In the genomic region with DNA sequence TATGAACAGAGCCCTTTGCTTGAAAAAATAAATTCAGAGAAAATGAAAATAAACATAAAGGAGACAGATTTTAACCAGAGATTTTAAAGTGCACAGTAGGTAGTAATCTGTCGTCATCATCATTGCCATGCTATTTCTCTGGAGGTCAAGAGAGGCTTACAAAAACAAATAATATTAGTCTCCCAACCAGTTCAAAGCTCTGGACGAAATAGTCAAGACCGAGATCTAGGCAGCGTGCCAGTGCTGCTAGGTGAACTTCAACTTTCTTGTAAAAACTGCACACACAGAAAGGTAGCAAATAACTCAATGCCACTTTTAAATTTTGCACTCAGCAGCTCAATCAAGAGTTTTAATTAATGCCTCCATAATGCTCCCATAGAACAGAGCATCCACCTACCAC, we compare ENCODE assay signal across 16 cellular contexts.
DNase-seq lines count a peak whose midpoint lies in the region; ATAC-seq and TF ChIP-seq lines count a peak whose summit lies in the region.
"Had no signal": no experiment of that assay in that cellular context is flagged by ENCODE, and none has a peak within 500 bp of the region (broad histone marks: within the 10 kb centered on the region; RNA-seq: fewer than 3 reads in every experiment).

No MANE protein-coding gene starts in this region.

- ATAC-seq in upper lobe of right lung = peak; percentile 24
- ATAC-seq: GM23338 had no signal

- no peaks in the 10 kb centered on the region for H3K9me3 ChIP-seq in esophagus muscularis mucosa
- no peaks in the 10 kb centered on the region for H3K9me3 ChIP-seq in upper lobe of right lung

- TF ChIP-seq POLR2A in esophagus muscularis mucosa (IDR thresholded peaks at IDR 0.05; ENCODE audit: low read depth) = no peak

- no peak for TF ChIP-seq EP300 in esophagus muscularis mucosa (IDR thresholded peaks at IDR 0.05)

- H3K4me1 ChIP-seq in esophagus muscularis mucosa (no peaks in the 10 kb centered on the region), upper lobe of right lung (no peaks in the 10 kb centered on the region)

- 19% methylated on average over 4 of the region's 4 CpGs for WGBS in esophagus muscularis mucosa

- peak; percentile 25 for DNase-seq in RPMI8226
- peak; percentile 24 for DNase-seq in esophagus muscularis mucosa (ENCODE audit: extremely low spot score)
- DNase-seq in medulla oblongata (ENCODE audit: extremely low spot score) = peak; percentile 23
- no peak for DNase-seq in upper lobe of right lung
- DNase-seq in activated effector memory CD4-positive, alpha-beta T cell treated with Interleukin-2 at 50 U/mL for 16 hours = no peak
- no peak for DNase-seq in HCEC 1CT
- no peak for DNase-seq in kidney tubule cell (ENCODE audit: low spot score)
- DNase-seq: Calu3; CD4-positive, alpha-beta memory T cell; COR-L47; DMS53; DMS79 treated with DMSO at 0.1 percent for 48 hours; GF-D8; H9; HFFc6 had no signal

- H3K4me3 ChIP-seq in esophagus muscularis mucosa = no peak overlapping the region
- H3K4me3 ChIP-seq in upper lobe of right lung = no peak overlapping the region
- H3K4me3 ChIP-seq: GM23338 had no signal

- intact Hi-C loops in esophagus muscularis mucosa (cut with DNase I) = no loop called here
- intact Hi-C loops in upper lobe of right lung (cut with DNase I) = no loop called here

- H3K27ac ChIP-seq in esophagus muscularis mucosa (replicated peaks in 1 of 4) (no peak overlapping the region), upper lobe of right lung (no peak overlapping the region)

- H3K27me3 ChIP-seq in esophagus muscularis mucosa (no peaks in the 10 kb centered on the region), upper lobe of right lung (no peaks in the 10 kb centered on the region)

- no peaks in the 10 kb centered on the region for H3K36me3 ChIP-seq in esophagus muscularis mucosa
- no peaks in the 10 kb centered on the region for H3K36me3 ChIP-seq in upper lobe of right lung

- TF ChIP-seq CTCF in esophagus muscularis mucosa (IDR thresholded peaks at IDR 0.05) = no peak
- no peak for TF ChIP-seq CTCF in upper lobe of right lung (IDR thresholded peaks at IDR 0.05)

Comparison
In these comparisons a context has a peak if more than half of its experiments do, and no peak if none do; other contexts are left out.
1. DNase-seq: peak in RPMI8226 (single experiment), esophagus muscularis mucosa (single experiment) and medulla oblongata (single experiment); none in upper lobe of right lung (single experiment), activated effector memory CD4-positive, alpha-beta T cell treated with Interleukin-2 at 50 U/mL for 16 hours (single experiment), HCEC 1CT (single experiment) and kidney tubule cell (single experiment).